In genomic region chr5:142011572-142012185, GRCh38 we compare ENCODE assay signal across 8 cellular contexts. TPM values are rescaled to one million over a fixed set of nuclear protein-coding genes. Genes with fewer than 3 reads are reported as not detected.
A peak's percentile ranks its signal among the peaks of the same experiment; 100 is the strongest.
DNase-seq lines count a peak whose midpoint lies in the region; ATAC-seq lines count a peak whose summit lies in the region.
"Had no signal": no experiment of that assay in that cellular context is flagged by ENCODE, and none has a peak within 500 bp of the region (broad histone marks: within the 10 kb centered on the region; RNA-seq: fewer than 3 reads in every experiment).

No MANE protein-coding gene starts in this region.

- peaks cover 17% of the 10 kb centered on the region for H3K36me3 Mint-ChIP-seq in activated naive CD8-positive, alpha-beta T cell
- peaks cover 0 to 3% (median 0%) of the 10 kb centered on the region in 3 donors for H3K36me3 Mint-ChIP-seq in immature natural killer cell

- H3K4me3 Mint-ChIP-seq in activated naive CD8-positive, alpha-beta T cell, result peak overlapping the region; percentile 92
- H3K4me3 Mint-ChIP-seq in immature natural killer cell, result peak overlapping the region; percentile 73 to 86 (median 83)
- H3K4me3 Mint-ChIP-seq in stimulated activated naive CD8-positive, alpha-beta T cell treated with anti-CD3 and anti-CD28 coated beads, Interleukin-15, amount 100 ng/mL, for 72 hours, result peak overlapping the region; percentile 91 to 92

- no peak for DNase-seq in Jurkat, Clone E6-1 (ENCODE audit: low read depth, low spot score)
- no peak for DNase-seq in immature natural killer cell
- no peak for DNase-seq in stimulated activated naive CD8-positive, alpha-beta T cell treated with anti-CD3 and anti-CD28 coated beads, Interleukin-15, amount 100 ng/mL, for 72 hours
- DNase-seq in NOMO-1 (lab: John Stamatoyannopoulos, UW; ENCODE audit: unreplicated experiment in 2 of 2), result no peak
- DNase-seq in NCI-H748 treated with DMSO at 0.1 percent for 48 hours (lab: John Stamatoyannopoulos, UW), result no peak
- DNase-seq: KG1 had no signal

- H3K4me1 Mint-ChIP-seq in activated naive CD8-positive, alpha-beta T cell (ENCODE audit: low read depth), result peaks cover 85% of the 10 kb centered on the region
- H3K4me1 Mint-ChIP-seq in immature natural killer cell, result peaks cover 54 to 66% of the 10 kb centered on the region in 2 donors
- peaks cover 88% of the 10 kb centered on the region for H3K4me1 Mint-ChIP-seq in stimulated activated naive CD8-positive, alpha-beta T cell treated with anti-CD3 and anti-CD28 coated beads, Interleukin-15, amount 100 ng/mL, for 72 hours

- no peaks in the 10 kb centered on the region for H3K27me3 Mint-ChIP-seq in activated naive CD8-positive, alpha-beta T cell
- H3K27me3 Mint-ChIP-seq in immature natural killer cell (ENCODE audit: low read depth in 3 of 3), result peaks cover 5 to 8% (median 6%) of the 10 kb centered on the region in 3 donors
- no peaks in the 10 kb centered on the region for H3K27me3 Mint-ChIP-seq in stimulated activated naive CD8-positive, alpha-beta T cell treated with anti-CD3 and anti-CD28 coated beads, Interleukin-15, amount 100 ng/mL, for 72 hours

- no peaks in the 10 kb centered on the region for H3K9me3 Mint-ChIP-seq in activated naive CD8-positive, alpha-beta T cell (ENCODE audit: low read depth)
- no peaks in the 10 kb centered on the region for H3K9me3 Mint-ChIP-seq in immature natural killer cell
- H3K9me3 Mint-ChIP-seq in stimulated activated naive CD8-positive, alpha-beta T cell treated with anti-CD3 and anti-CD28 coated beads, Interleukin-15, amount 100 ng/mL, for 72 hours, result no peaks in the 10 kb centered on the region

- peak overlapping the region; percentile 94 for H3K27ac Mint-ChIP-seq in activated naive CD8-positive, alpha-beta T cell
- peak overlapping the region in 5 of 6 donors; percentile 13 to 78 (median 64) for H3K27ac Mint-ChIP-seq in immature natural killer cell
- H3K27ac Mint-ChIP-seq in stimulated activated naive CD8-positive, alpha-beta T cell treated with anti-CD3 and anti-CD28 coated beads, Interleukin-15, amount 100 ng/mL, for 72 hours, result peak overlapping the region; percentile 90 to 93

- peak overlapping the region; percentile 82; the same call in 1 of the 2 replicates for H3K4me3 ChIP-seq in Jurkat, Clone E6-1 (ENCODE audit: low read length)

- no peak for ATAC-seq in stimulated activated naive CD8-positive, alpha-beta T cell treated with anti-CD3 and anti-CD28 coated beads, Interleukin-15, amount 100 ng/mL, for 72 hours
- ATAC-seq in GM18858 (IDR thresholded peaks at IDR 0.05; ENCODE audit: unreplicated experiment), result no peak

RNA-seq across cellular contexts. Expression of gene GNPDA1, which starts 1.1 kb away (rescaled TPM):
- 48.8 TPM for polyA plus RNA-seq in Jurkat, Clone E6-1 (2012; ENCODE audit: insufficient read depth, insufficient read length)
- polyA plus RNA-seq in immature natural killer cell, result 10 to 100 TPM; 17.5 to 35.9 (median 28.4) TPM

RNA-seq across cellular contexts. Expression of gene RNF14, which starts 42.8 kb away (rescaled TPM):
- polyA plus RNA-seq in Jurkat, Clone E6-1 (2012; ENCODE audit: insufficient read depth, insufficient read length), result 48.7 TPM
- 10 to 100 TPM; 58.9 to 86.6 (median 70.9) TPM for polyA plus RNA-seq in immature natural killer cell

RNA-seq across cellular contexts. Expression of gene PCDH12, which starts 53.7 kb away (rescaled TPM):
- polyA plus RNA-seq in Jurkat, Clone E6-1 (2012; ENCODE audit: insufficient read depth, insufficient read length), result 0.26 TPM
- polyA plus RNA-seq in immature natural killer cell, result under 1 TPM in 2 of 3 donors, not detected in 1; 0.17 to 0.18 TPM
